Comparison of ENCODE assay signal across 14 cellular contexts in the genomic region with DNA sequence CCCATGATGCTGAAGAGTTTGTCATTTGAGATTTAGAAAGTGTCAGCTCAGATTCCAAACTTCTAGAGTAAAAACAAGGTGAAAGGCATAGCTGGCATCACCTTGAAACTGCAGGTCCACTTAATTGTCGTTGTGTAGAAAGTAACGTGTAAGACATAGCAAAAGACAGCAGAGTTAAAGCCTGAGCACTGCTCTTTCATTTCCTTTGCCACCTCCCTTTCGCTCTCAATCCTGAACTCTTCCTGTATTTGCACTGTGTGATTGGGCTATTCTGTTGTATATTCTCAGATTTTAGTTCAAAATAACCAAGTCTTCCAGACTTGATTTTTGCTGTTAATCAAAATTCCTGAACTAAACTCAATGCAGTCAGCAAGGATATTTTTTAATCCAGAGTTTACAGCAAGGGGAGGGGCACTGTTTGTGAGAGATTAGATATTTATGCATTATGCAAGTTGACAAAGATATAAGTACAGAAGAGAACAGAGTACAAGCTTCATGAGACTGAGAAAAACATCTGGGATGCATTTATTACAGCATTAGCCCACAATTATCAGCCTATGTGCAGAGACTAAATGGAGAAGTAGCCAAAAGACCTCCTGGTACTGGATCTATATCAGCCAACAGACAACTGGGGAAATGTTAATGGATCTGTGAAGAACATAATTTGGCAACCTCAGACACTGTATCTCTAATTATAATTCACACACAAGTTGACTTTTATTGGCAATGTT.
A peak's percentile ranks its signal among the peaks of the same experiment; 100 is the strongest.
DNase-seq lines count a peak whose midpoint lies in the region; ATAC-seq and TF ChIP-seq lines count a peak whose summit lies in the region.
"Had no signal": no experiment of that assay in that cellular context is flagged by ENCODE, and none has a peak within 500 bp of the region (broad histone marks: within the 10 kb centered on the region; RNA-seq: fewer than 3 reads in every experiment).

No MANE protein-coding gene starts in this region.

- intact Hi-C loops in sigmoid colon (cut with DNase I): no loop called here

- peaks cover 0 to 14% (median 2%) of the 10 kb centered on the region in 4 donors for H3K4me1 ChIP-seq in sigmoid colon

- no peaks in the 10 kb centered on the region for H3K9me3 ChIP-seq in sigmoid colon

- no peak for TF ChIP-seq CTCF in AG10803 (conservative IDR thresholded peaks at IDR 0.05; ENCODE audit: low read length)
- TF ChIP-seq CTCF in fibroblast of villous mesenchyme (IDR thresholded peaks at IDR 0.05; ENCODE audit: insufficient read depth, low read depth, low read length): no peak
- no peak for TF ChIP-seq CTCF in sigmoid colon (IDR thresholded peaks at IDR 0.05)
- TF ChIP-seq CTCF in GM20000 (IDR thresholded peaks at IDR 0.05; ENCODE audit: extremely low read depth, missing control alignments): no peak

- H3K27ac ChIP-seq in sigmoid colon: peak overlapping the region in 3 of 4 donors; percentile 13 to 49 (median 23)

- no peaks in the 10 kb centered on the region for H3K27me3 ChIP-seq in sigmoid colon

- ATAC-seq in GM19463 (IDR thresholded peaks at IDR 0.05; ENCODE audit: unreplicated experiment): no peak
- ATAC-seq: activated CD4-positive, alpha-beta T cell treated with anti-CD3 and anti-CD28 coated beads for 36 hours had no signal

- 66 to 80% methylated on average over 3 of the region's 3 CpGs for WGBS in sigmoid colon, 2 donors

- peak; percentile 65 for DNase-seq in AG10803 (ENCODE audit: low read depth)
- DNase-seq in OCI-M1 (lab: John Stamatoyannopoulos, UW): peak; percentile 36
- DNase-seq in fibroblast of villous mesenchyme (ENCODE audit: low read depth): peak; percentile 63
- DNase-seq in sigmoid colon: no peak
- no peak for DNase-seq in NCI-H2107 (lab: John Stamatoyannopoulos, UW)
- no peak for DNase-seq in cortex of kidney (lab: John Stamatoyannopoulos, UW)
- no peak for DNase-seq in GM20000 (ENCODE audit: low spot score)
- DNase-seq: activated CD4-positive, alpha-beta T cell treated with anti-CD3 and anti-CD28 coated beads for 36 hours; activated naive CD4-positive, alpha-beta T cell treated with anti-CD3 and anti-CD28 coated beads, Interleukin-2, amount 50 U/mL, for 16 hours; cerebellar nuclear complex; naive B cell; NCI-H1930; T-helper 9 cell had no signal

- no peak for TF ChIP-seq POLR2A in sigmoid colon (IDR thresholded peaks at IDR 0.05)

- no peaks in the 10 kb centered on the region for H3K36me3 ChIP-seq in sigmoid colon

- TF ChIP-seq EP300 in sigmoid colon (IDR thresholded peaks at IDR 0.05): no peak

- H3K4me3 ChIP-seq in AG10803 (ENCODE audit: low read length) (peak overlapping the region; percentile 29), fibroblast of villous mesenchyme (ENCODE audit: low read depth, low read length) (no peak overlapping the region), sigmoid colon (no peak overlapping the region)

Comparison
In these comparisons a context has a peak if more than half of its experiments do, and no peak if none do; other contexts are left out.
1. DNase-seq: peak in AG10803 (single experiment), OCI-M1 (single experiment) and fibroblast of villous mesenchyme (single experiment); none in sigmoid colon (single experiment), NCI-H2107 (single experiment), cortex of kidney (single experiment) and GM20000 (single experiment).